ENCODE assay signal across 19 cellular contexts in the genomic region with DNA sequence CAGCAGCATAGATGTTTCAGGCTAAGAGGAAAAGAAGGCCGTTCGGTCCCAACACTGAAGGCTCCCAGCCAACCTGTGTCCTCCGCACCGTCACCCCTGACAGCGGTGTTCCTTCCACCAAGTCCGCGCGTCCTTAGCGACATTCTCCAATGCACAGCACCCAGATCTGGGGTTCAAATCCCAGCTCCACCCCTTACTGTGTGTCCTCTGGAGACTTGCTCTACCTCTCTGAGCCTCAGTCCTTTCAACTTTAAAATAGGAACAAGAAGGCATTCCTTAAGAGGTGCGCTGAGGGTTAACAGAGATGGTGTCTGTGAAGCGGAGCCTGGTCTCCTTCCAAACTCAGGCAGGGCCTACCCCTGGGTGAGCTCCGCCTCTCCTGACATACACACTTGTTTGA.
DNase-seq lines count a peak whose midpoint lies in the region; ATAC-seq, FAIRE-seq and TF ChIP-seq lines count a peak whose summit lies in the region.
"Had no signal": no experiment of that assay in that cellular context is flagged by ENCODE, and none has a peak within 500 bp of the region (broad histone marks: within the 10 kb centered on the region; RNA-seq: fewer than 3 reads in every experiment).

No MANE protein-coding gene starts in this region.

- no peaks in the 10 kb centered on the region for H3K9me3 Mint-ChIP-seq in astrocyte (ENCODE audit: unreplicated experiment)
- H3K9me3 Mint-ChIP-seq: CD8-positive, alpha-beta T cell had no signal

- H3K4me1 Mint-ChIP-seq in astrocyte (ENCODE audit: low read depth, unreplicated experiment) = peaks cover 15% of the 10 kb centered on the region

- H3F3A ChIP-seq in smooth muscle cell (ENCODE audit: low read depth) = no peaks in the 10 kb centered on the region

- H3K36me3 ChIP-seq in astrocyte (ENCODE audit: insufficient read depth, low read length) (no peaks in the 10 kb centered on the region), duodenal mucosa (ENCODE audit: control insufficient read depth in 1 of 2, insufficient read depth in 2 of 2, low read length in 2 of 2) (no peaks in the 10 kb centered on the region), mesodermal cell (ENCODE audit: control insufficient read depth, insufficient read depth, low read length) (no peaks in the 10 kb centered on the region), smooth muscle cell (ENCODE audit: low read depth) (no peaks in the 10 kb centered on the region)
- H3K36me3 ChIP-seq: BE2C had no signal

- peaks cover 17% of the 10 kb centered on the region for H3K4me1 ChIP-seq in astrocyte (ENCODE audit: insufficient read depth, low read length)
- H3K4me1 ChIP-seq in duodenal mucosa (ENCODE audit: control insufficient read depth in 1 of 2, insufficient read depth in 2 of 2, low read length in 2 of 2) = peaks cover 0 to 5% of the 10 kb centered on the region in 2 donors
- H3K4me1 ChIP-seq in mesodermal cell (ENCODE audit: control insufficient read depth, insufficient read depth, low read length, poor library complexity, severe bottlenecking) = peaks cover 10% of the 10 kb centered on the region
- peaks cover 5% of the 10 kb centered on the region for H3K4me1 ChIP-seq in smooth muscle cell (ENCODE audit: low read depth)
- H3K4me1 ChIP-seq: BE2C had no signal

- TF ChIP-seq CTCF in astrocyte (IDR thresholded peaks at IDR 0.05; ENCODE audit: insufficient read depth, low read depth, low read length) = no peak
- TF ChIP-seq CTCF in smooth muscle cell (IDR thresholded peaks at IDR 0.05; ENCODE audit: borderline replicate concordance, insufficient read depth, poor library complexity, severe bottlenecking) = no peak

- H3K9ac ChIP-seq in astrocyte (ENCODE audit: low read length) (peak overlapping the region; percentile 51), duodenal mucosa (ENCODE audit: low read depth in 1 of 2, low read length in 2 of 2) (no peak overlapping the region), smooth muscle cell (ENCODE audit: low read depth) (no peak overlapping the region)

- no peak for ATAC-seq in GM18861 (IDR thresholded peaks at IDR 0.05; ENCODE audit: unreplicated experiment)
- ATAC-seq: CD8-positive, alpha-beta T cell; PC-3 had no signal

- H3K4me2 ChIP-seq in astrocyte (ENCODE audit: low read length) = peak overlapping the region; percentile 58
- H3K4me2 ChIP-seq in smooth muscle cell = peak overlapping the region; percentile 32

- no peak overlapping the region for H3K4me3 Mint-ChIP-seq in astrocyte (ENCODE audit: unreplicated experiment)
- H3K4me3 Mint-ChIP-seq: CD8-positive, alpha-beta T cell had no signal

- H3K9me3 ChIP-seq in astrocyte (ENCODE audit: insufficient read depth, low read depth, low read length) (no peaks in the 10 kb centered on the region), duodenal mucosa (ENCODE audit: control insufficient read depth in 1 of 2, low read length in 2 of 2) (no peaks in the 10 kb centered on the region), mesodermal cell (ENCODE audit: control insufficient read depth, low read length) (no peaks in the 10 kb centered on the region), smooth muscle cell (replicated peaks; ENCODE audit: low read depth) (no peaks in the 10 kb centered on the region)
- H3K9me3 ChIP-seq: BE2C had no signal

- WGBS in mesodermal cell (ENCODE audit: insufficient coverage in 2 of 2), 2 experiments = 87 to 94% methylated on average over 12 of the region's 12 CpGs
- WGBS in smooth muscle cell (ENCODE audit: low lambda C conversion rate) = 97% methylated on average over 12 of the region's 12 CpGs

- H3K79me2 ChIP-seq in astrocyte (ENCODE audit: insufficient read depth, low read length) = no peaks in the 10 kb centered on the region
- H3K79me2 ChIP-seq in smooth muscle cell (ENCODE audit: low read depth) = no peaks in the 10 kb centered on the region

- DNase-seq in astrocyte (ENCODE audit: low read depth) = no peak
- no peak for DNase-seq in smooth muscle cell (lab: John Stamatoyannopoulos, UW; ENCODE audit: unreplicated experiment)
- DNase-seq in NAMALWA (ENCODE audit: low spot score) = no peak
- DNase-seq in DMS 273 treated with DMSO at 0.1 percent for 48 hours (lab: John Stamatoyannopoulos, UW) = no peak
- DNase-seq: BE2C; CD8-positive, alpha-beta T cell; DND-41; Karpas-422; MM.1S; NCI-H1105 treated with DMSO at 0.1 percent for 48 hours; NCI-H187 treated with DMSO at 0.1 percent for 48 hours; NCI-H446 treated with DMSO at 0.1 percent for 48 hours; NCI-H748 treated with DMSO at 0.1 percent for 48 hours; PC-3 had no signal

- no peak overlapping the region for H3K4me3 ChIP-seq in astrocyte (ENCODE audit: insufficient read depth, low read depth, low read length)
- H3K4me3 ChIP-seq in duodenal mucosa (ENCODE audit: low read depth in 1 of 2, low read length in 2 of 2) = no peak overlapping the region
- H3K4me3 ChIP-seq in mesodermal cell (ENCODE audit: extremely low read depth, insufficient read depth, low read length, poor library complexity, severe bottlenecking) = no peak overlapping the region
- no peak overlapping the region for H3K4me3 ChIP-seq in smooth muscle cell

- peak overlapping the region; percentile 69 for H3K27ac ChIP-seq in astrocyte (ENCODE audit: low read depth, low read length)
- peak overlapping the region; percentile 11 for H3K27ac ChIP-seq in duodenal mucosa (ENCODE audit: low read depth, low read length)
- peak overlapping the region; percentile 41 for H3K27ac ChIP-seq in mesodermal cell (ENCODE audit: low read depth, low read length, severe bottlenecking)
- H3K27ac ChIP-seq in smooth muscle cell (ENCODE audit: low read depth) = no peak overlapping the region

- FAIRE-seq in astrocyte (lab: Jason Lieb, UNC) = no peak
- FAIRE-seq: D721Med, H54 had no signal

- H3K27me3 ChIP-seq in astrocyte (ENCODE audit: insufficient read depth, low read length) = no peaks in the 10 kb centered on the region
- peaks cover 0 to 11% of the 10 kb centered on the region in 2 donors for H3K27me3 ChIP-seq in duodenal mucosa (ENCODE audit: control insufficient read depth in 1 of 2, insufficient read depth in 2 of 2, low read length in 2 of 2)
- no peaks in the 10 kb centered on the region for H3K27me3 ChIP-seq in smooth muscle cell (ENCODE audit: low read depth)

- H4K20me1 ChIP-seq in astrocyte (ENCODE audit: insufficient read depth, low read length) (no peaks in the 10 kb centered on the region), smooth muscle cell (ENCODE audit: low read depth) (no peaks in the 10 kb centered on the region)

- H3K27me3 Mint-ChIP-seq in astrocyte (ENCODE audit: low read depth, unreplicated experiment) = peaks cover 16% of the 10 kb centered on the region

- no peaks in the 10 kb centered on the region for H3K36me3 Mint-ChIP-seq in astrocyte (ENCODE audit: low read depth, unreplicated experiment)
- H3K36me3 Mint-ChIP-seq: CD8-positive, alpha-beta T cell had no signal

- peak overlapping the region; percentile 21 for H2AFZ ChIP-seq in astrocyte (ENCODE audit: low read depth, low read length)
- H2AFZ ChIP-seq in smooth muscle cell (ENCODE audit: low read depth) = peak overlapping the region; percentile 72

- peak overlapping the region; percentile 78 for H3K27ac Mint-ChIP-seq in astrocyte (ENCODE audit: unreplicated experiment)
- H3K27ac Mint-ChIP-seq: CD8-positive, alpha-beta T cell had no signal
